10 cellular contexts compared by ENCODE assay signal in genomic region chr11:94794287-94795168, GRCh38. TPM values are rescaled to one million over a fixed set of nuclear protein-coding genes. Genes with fewer than 3 reads are reported as not detected.
A peak's percentile ranks its signal among the peaks of the same experiment; 100 is the strongest.
DNase-seq lines count a peak whose midpoint lies in the region; TF ChIP-seq lines count a peak whose summit lies in the region.
"Had no signal": no experiment of that assay in that cellular context is flagged by ENCODE, and none has a peak within 500 bp of the region (broad histone marks: within the 10 kb centered on the region; RNA-seq: fewer than 3 reads in every experiment).

No MANE protein-coding gene starts in this region.

- DNase-seq in LHCN-M2 (ENCODE audit: low read depth) (peak; percentile 99), ascending aorta (ENCODE audit: low spot score in 2 of 2) (peak in 1 of 2 donors; percentile 90), iPS-NIHi11 (ENCODE audit: low spot score) (peak; percentile 32), tibial artery (peak; percentile 58 to 72), germinal center (ENCODE audit: low spot score) (no peak), NCI-H1436 treated with DMSO at 0.1 percent for 48 hours (lab: John Stamatoyannopoulos, UW) (no peak)
- no peak for DNase-seq in activated CD4-positive, alpha-beta T cell treated with anti-CD3 and anti-CD28 coated beads, Interleukin-2, amount 50 U/mL, for 4 hours
- DNase-seq in activated CD4-positive, alpha-beta T cell treated with anti-CD3 and anti-CD28 coated beads, Interleukin-2, amount 50 U/mL, for 1 hour: no peak
- DNase-seq: activated CD4-positive, alpha-beta T cell treated with anti-CD3 and anti-CD28 coated beads for 4 hours; naive B cell had no signal

- H3K27ac ChIP-seq in ascending aorta: peak overlapping the region; percentile 75 to 81
- H3K27ac ChIP-seq in tibial artery: peak overlapping the region; percentile 28 to 59

- H3K4me1 ChIP-seq in ascending aorta (peaks cover 7 to 32% of the 10 kb centered on the region in 2 donors), tibial artery (peaks cover 0 to 72% (median 36%) of the 10 kb centered on the region in 4 donors)

- H3K9me3 ChIP-seq in ascending aorta (no peaks in the 10 kb centered on the region), tibial artery (no peaks in the 10 kb centered on the region)

- H3K4me3 ChIP-seq in ascending aorta (peak overlapping the region; percentile 34 to 36), tibial artery (peak overlapping the region; percentile 15 to 18)

- H3K36me3 ChIP-seq in ascending aorta (peaks cover 1 to 6% of the 10 kb centered on the region in 2 donors), tibial artery (peaks cover 1 to 4% (median 3%) of the 10 kb centered on the region in 3 donors)

- intact Hi-C loops in ascending aorta (cut with DNase I) (loop anchor here (2.0 to 10.0 kb wide), 2 partner anchors 26 to 300 kb away; partner anchors contain the start of gene AMOTL1), tibial artery (cut with DNase I; ENCODE audit: low total_unique reads) (no loop called here)

- H3K27me3 ChIP-seq in ascending aorta: no peaks in the 10 kb centered on the region
- no peaks in the 10 kb centered on the region for H3K27me3 ChIP-seq in tibial artery

- TF ChIP-seq CTCF in ascending aorta (IDR thresholded peaks at IDR 0.05): no peak
- no peak for TF ChIP-seq CTCF in tibial artery (IDR thresholded peaks at IDR 0.05)

RNA-seq across cellular contexts. Expression of gene AMOTL1, which starts 26.4 kb away (rescaled TPM):
- total RNA-seq in LHCN-M2 (2014; rRNA removed) (30.2 and 39.8 TPM in 2 replicates), ascending aorta (32.6 TPM)
- polyA plus RNA-seq in LHCN-M2 (2012): 16.7 TPM

Comparison
In these comparisons a context has a peak if more than half of its experiments do, and no peak if none do; other contexts are left out.
1. DNase-seq: peak in LHCN-M2 (single experiment), iPS-NIHi11 (single experiment) and tibial artery (2 of 2); none in germinal center (single experiment), NCI-H1436 treated with DMSO at 0.1 percent for 48 hours (single experiment), activated CD4-positive, alpha-beta T cell treated with anti-CD3 and anti-CD28 coated beads, Interleukin-2, amount 50 U/mL, for 4 hours (0 of 2) and activated CD4-positive, alpha-beta T cell treated with anti-CD3 and anti-CD28 coated beads, Interleukin-2, amount 50 U/mL, for 1 hour (single experiment).